In genomic region chr13:109390391-109390790, GRCh38 we compare ENCODE assay signal across 26 cellular contexts.
DNase-seq lines count a peak whose midpoint lies in the region; ATAC-seq and TF ChIP-seq lines count a peak whose summit lies in the region.
"Had no signal": no experiment of that assay in that cellular context is flagged by ENCODE, and none has a peak within 500 bp of the region (broad histone marks: within the 10 kb centered on the region; RNA-seq: fewer than 3 reads in every experiment).

No MANE protein-coding gene starts in this region.

- dilution Hi-C loops in mammary epithelial cell (cut with HindIII; ENCODE audit: low sequenced_read_pairs), result no loop called here

- H3K4me3 ChIP-seq in mammary epithelial cell (replicated peaks in 1 of 3; ENCODE audit: insufficient read depth in 1 of 3, low read depth in 2 of 3, low read length in 3 of 3) (no peak overlapping the region), NB4 (ENCODE audit: low read depth, low read length) (no peak overlapping the region), right lobe of liver (no peak overlapping the region), mesendoderm (ENCODE audit: low read length) (no peak overlapping the region)
- H3K4me3 ChIP-seq: HAP-1, MG63 had no signal

- no peaks in the 10 kb centered on the region for H3K79me1 ChIP-seq in mesendoderm (ENCODE audit: low read length)

- H3K9ac ChIP-seq in mammary epithelial cell (ENCODE audit: insufficient read depth, low read length) (no peak overlapping the region), mesendoderm (ENCODE audit: low read length) (no peak overlapping the region)

- in situ Hi-C loops in mammary epithelial cell (cut with MboI; ENCODE audit: low sequenced_read_pairs in 2 of 2), result no loop called here

- no peaks in the 10 kb centered on the region for H3K27me3 Mint-ChIP-seq in MCF 10A (ENCODE audit: insufficient read depth, unreplicated experiment)
- H3K27me3 Mint-ChIP-seq in CD4-positive, alpha-beta T cell, result no peaks in the 10 kb centered on the region

- H3K4me1 Mint-ChIP-seq in MCF 10A (ENCODE audit: insufficient read depth, unreplicated experiment), result peaks cover 21% of the 10 kb centered on the region
- H3K4me1 Mint-ChIP-seq in CD4-positive, alpha-beta T cell (ENCODE audit: low read depth), result no peaks in the 10 kb centered on the region
- H3K4me1 Mint-ChIP-seq: CD4-positive, alpha-beta memory T cell had no signal

- H3K79me2 ChIP-seq in mammary epithelial cell (ENCODE audit: insufficient read depth, low read length) (no peaks in the 10 kb centered on the region), mesendoderm (ENCODE audit: control insufficient read depth, insufficient read depth, low read length) (no peaks in the 10 kb centered on the region)

- H3K4me2 ChIP-seq in mammary epithelial cell (ENCODE audit: insufficient read depth, low read depth, low read length) (no peak overlapping the region), mesendoderm (ENCODE audit: low read length) (no peak overlapping the region)

- TF ChIP-seq POLR2A in NB4 (IDR thresholded peaks at IDR 0.05; ENCODE audit: extremely low read depth, insufficient read length) (no peak), right lobe of liver (IDR thresholded peaks at IDR 0.05) (peak; percentile 6)

- no peak overlapping the region for H4K5ac ChIP-seq in mesendoderm (ENCODE audit: low read length)

- WGBS in mammary epithelial cell (ENCODE audit: low coverage, missing lambda C conversion rate), result 76% methylated on average over 2 of the region's 2 CpGs
- 56% methylated on average over 2 of the region's 2 CpGs for WGBS in right lobe of liver (ENCODE audit: insufficient coverage, low coverage, low lambda C conversion rate, missing lambda C conversion rate)
- WGBS in mesendoderm (ENCODE audit: extremely low coverage, insufficient coverage, low lambda C conversion rate), result no CpG with 5 or more reads among the region's 2 CpGs

- no peaks in the 10 kb centered on the region for H4K20me1 ChIP-seq in mammary epithelial cell (ENCODE audit: insufficient read depth, low read length)

- ATAC-seq in right lobe of liver, result no peak
- no peak for ATAC-seq in CD4-positive, alpha-beta T cell (ENCODE audit: poor library complexity)
- ATAC-seq: Panc1 had no signal

- H3K56ac ChIP-seq in mesendoderm (ENCODE audit: low read length), result no peak overlapping the region

- CTCF ChIA-PET in MCF 10A (lab: Yijun Ruan, JAX) (interaction anchor here (0.6 to 0.7 kb wide), 2 partner anchors 399 to 410 kb away, joined by 3 read pairs; no protein-coding TSS in a partner anchor), mammary epithelial cell (lab: Charles Lee; ENCODE audit: low non-redundant PET) (no interaction called here)
- CTCF ChIA-PET in CD4-positive, alpha-beta T cell (lab: Charles Lee), result no interaction called here

- H3K9me3 Mint-ChIP-seq in MCF 10A (ENCODE audit: unreplicated experiment), result peaks cover 8% of the 10 kb centered on the region
- no peaks in the 10 kb centered on the region for H3K9me3 Mint-ChIP-seq in CD4-positive, alpha-beta T cell

- no peak overlapping the region for H4K8ac ChIP-seq in mesendoderm (ENCODE audit: low read depth, low read length)

- TF ChIP-seq CTCF in MCF 10A (IDR thresholded peaks at IDR 0.05; ENCODE audit: unreplicated experiment) (no peak), mammary epithelial cell (conservative IDR thresholded peaks at IDR 0.05 in 1 of 2, IDR thresholded peaks at IDR 0.05 in 1 of 2; ENCODE audit: extremely low read depth in 1 of 2, insufficient read depth in 1 of 2, low read depth in 1 of 2, low read length in 2 of 2) (no peak), NB4 (IDR thresholded peaks at IDR 0.05; ENCODE audit: low read depth, low read length) (no peak), right lobe of liver (IDR thresholded peaks at IDR 0.05) (no peak)
- no peak for TF ChIP-seq CTCF in CD4-positive, alpha-beta T cell (IDR thresholded peaks at IDR 0.05)

- no peak overlapping the region for H3K23ac ChIP-seq in mesendoderm (ENCODE audit: low read length)

- POLR2A ChIA-PET in MCF 10A (lab: Yijun Ruan, JAX), result interaction anchor here (1.0 to 2.7 kb wide), 2 partner anchors 13 to 118 kb away, joined by 3 to 5 read pairs; no protein-coding TSS in a partner anchor
- POLR2A ChIA-PET in CD4-positive, alpha-beta T cell (lab: Charles Lee), result no interaction called here

- DNase-seq in MCF 10A (ENCODE audit: unreplicated experiment) (no peak), mammary epithelial cell (no peak), NB4 (ENCODE audit: low read depth) (peak; percentile 54), right lobe of liver (no peak), mesendoderm (no peak), HCEC 1CT (no peak)
- DNase-seq in CD4-positive, alpha-beta T cell, result no peak
- DNase-seq: 8988T; CD4-positive, alpha-beta memory T cell; COR-L47; DMS53; GOT3; KBM-7; MG63; NCI-H1092; NCI-H1417 treated with DMSO at 0.1 percent for 48 hours; NCI-H1694 treated with DMSO at 0.1 percent for 48 hours; NCI-H2081; NCI-H2171; NCI-H226; NCI-H510A; NCI-H69; SHP77 treated with DMSO at 0.1 percent for 48 hours had no signal

- no peak overlapping the region for H2BK5ac ChIP-seq in mesendoderm (ENCODE audit: low read length)

- H3K27ac ChIP-seq in mammary epithelial cell (ENCODE audit: insufficient read depth, low read depth, low read length) (no peak overlapping the region), right lobe of liver (peak overlapping the region; percentile 47 to 89 (median 84)), mesendoderm (ENCODE audit: low read depth, low read length) (no peak overlapping the region)
- H3K27ac ChIP-seq in CD4-positive, alpha-beta T cell (ENCODE audit: low read depth, low read length), result no peak overlapping the region
- H3K27ac ChIP-seq: RWPE1 had no signal

- no peak overlapping the region for H2AFZ ChIP-seq in mammary epithelial cell (ENCODE audit: low read depth, low read length)

- H3K36me3 ChIP-seq in mammary epithelial cell (ENCODE audit: insufficient read depth, low read length), result no peaks in the 10 kb centered on the region
- no peaks in the 10 kb centered on the region for H3K36me3 ChIP-seq in right lobe of liver
- no peaks in the 10 kb centered on the region for H3K36me3 ChIP-seq in mesendoderm (ENCODE audit: control insufficient read depth, insufficient read depth, low read length)
- H3K36me3 ChIP-seq: HAP-1, MG63 had no signal

- no peaks in the 10 kb centered on the region for H3K4me1 ChIP-seq in mammary epithelial cell (ENCODE audit: insufficient read depth, low read length)
- peaks cover 0 to 39% (median 6%) of the 10 kb centered on the region in 4 donors for H3K4me1 ChIP-seq in right lobe of liver
- no peaks in the 10 kb centered on the region for H3K4me1 ChIP-seq in mesendoderm (ENCODE audit: control insufficient read depth, low read depth, low read length)
- H3K4me1 ChIP-seq: HAP-1 had no signal

- BruUV-seq in MCF 10A (replicated peaks; lab: Mats Ljungman, UMichigan) (TSS peak; percentile 59), mammary epithelial cell (replicated peaks; lab: Mats Ljungman, UMichigan) (no TSS peak)

- intact Hi-C loops in MCF 10A (cut with micrococcal nuclease), result loop anchor here (5.0 kb wide), 2 partner anchors 133 to 428 kb away; no protein-coding TSS in a partner anchor
- intact Hi-C loops in mammary epithelial cell (cut with micrococcal nuclease), result no loop called here
- intact Hi-C loops in right lobe of liver (cut with DNase I), result no loop called here
- intact Hi-C loops in CD4-positive, alpha-beta T cell (cut with DNase I, micrococcal nuclease), result no loop called here

- H3K9me3 ChIP-seq in mammary epithelial cell (replicated peaks; ENCODE audit: insufficient read depth, low read length) (no peaks in the 10 kb centered on the region), right lobe of liver (no peaks in the 10 kb centered on the region)
- H3K9me3 ChIP-seq in CD4-positive, alpha-beta T cell (ENCODE audit: control insufficient read depth, low read length), result no peaks in the 10 kb centered on the region
- H3K9me3 ChIP-seq: HAP-1, MG63 had no signal

- H2BK15ac ChIP-seq in mesendoderm (replicated peaks; ENCODE audit: low read depth), result no peak overlapping the region

- H3K4me3 Mint-ChIP-seq in MCF 10A (ENCODE audit: unreplicated experiment), result peak overlapping the region; percentile 54
- no peak overlapping the region for H3K4me3 Mint-ChIP-seq in CD4-positive, alpha-beta T cell
- H3K4me3 Mint-ChIP-seq: CD4-positive, alpha-beta memory T cell had no signal

- H3K36me3 Mint-ChIP-seq in MCF 10A (ENCODE audit: insufficient read depth, unreplicated experiment), result peaks cover 6% of the 10 kb centered on the region
- no peaks in the 10 kb centered on the region for H3K36me3 Mint-ChIP-seq in CD4-positive, alpha-beta T cell (ENCODE audit: low read depth)
- H3K36me3 Mint-ChIP-seq: CD4-positive, alpha-beta memory T cell had no signal

- H3K27ac Mint-ChIP-seq in MCF 10A (ENCODE audit: low read depth, unreplicated experiment), result peak overlapping the region; percentile 95
- no peak overlapping the region for H3K27ac Mint-ChIP-seq in CD4-positive, alpha-beta T cell
- H3K27ac Mint-ChIP-seq: CD4-positive, alpha-beta memory T cell had no signal

- H3K4ac ChIP-seq in mesendoderm (ENCODE audit: low read depth, low read length), result no peak overlapping the region

- no peak overlapping the region for H3K18ac ChIP-seq in mesendoderm (ENCODE audit: low read length)

- H2BK120ac ChIP-seq in mesendoderm (ENCODE audit: low read depth, low read length), result no peak overlapping the region

- no peaks in the 10 kb centered on the region for H3K27me3 ChIP-seq in mammary epithelial cell (ENCODE audit: insufficient read depth, low read length)
- H3K27me3 ChIP-seq in right lobe of liver, result no peaks in the 10 kb centered on the region
- no peaks in the 10 kb centered on the region for H3K27me3 ChIP-seq in mesendoderm (ENCODE audit: insufficient read depth, low read length, poor library complexity)
- no peaks in the 10 kb centered on the region for H3K27me3 ChIP-seq in CD4-positive, alpha-beta T cell (ENCODE audit: control insufficient read depth, insufficient read depth, low read length)
- H3K27me3 ChIP-seq: MG63 had no signal

- no peak overlapping the region for H2AK5ac ChIP-seq in mesendoderm (ENCODE audit: low read length)

Comparison
In these comparisons a context has a peak if more than half of its experiments do, and no peak if none do; other contexts are left out.
1. H3K27ac ChIP-seq: peak in right lobe of liver (3 of 3); none in mammary epithelial cell (single experiment), mesendoderm (single experiment) and CD4-positive, alpha-beta T cell (single experiment).